In genomic region chr2:14673351-14673875, GRCh38 we compare ENCODE assay signal across 29 cellular contexts. TPM values are rescaled to one million over a fixed set of nuclear protein-coding genes. Genes with fewer than 3 reads are reported as not detected.
DNase-seq lines count a peak whose midpoint lies in the region; ATAC-seq, FAIRE-seq and TF ChIP-seq lines count a peak whose summit lies in the region.
"Had no signal": no experiment of that assay in that cellular context is flagged by ENCODE, and none has a peak within 500 bp of the region (broad histone marks: within the 10 kb centered on the region; RNA-seq: fewer than 3 reads in every experiment).

No MANE protein-coding gene starts in this region.

- no peaks in the 10 kb centered on the region for H3K27me3 ChIP-seq in bronchial epithelial cell (ENCODE audit: control insufficient read depth, insufficient read depth, low read length)
- H3K27me3 ChIP-seq: BE2C, sigmoid colon, stomach had no signal

- H3K4me3 ChIP-seq in bronchial epithelial cell (ENCODE audit: low read depth, low read length) = no peak overlapping the region
- H3K4me3 ChIP-seq: sigmoid colon, stomach had no signal

- FAIRE-seq in bronchial epithelial cell (lab: Jason Lieb, UNC) (peak; percentile 58), urothelium cell line (lab: Jason Lieb, UNC) (no peak)
- FAIRE-seq: G401.6, GM18507, H1, HepG2, keratinocyte had no signal

- ATAC-seq in GM19035 (IDR thresholded peaks at IDR 0.05; ENCODE audit: unreplicated experiment) = no peak
- ATAC-seq: activated CD8-positive, alpha-beta memory T cell treated with anti-CD3 and anti-CD28 coated beads, Interleukin-2, amount 10 ng/mL, durations not matched to agents 7 days and 5 days; HepG2 had no signal

- H3K36me3 ChIP-seq in bronchial epithelial cell (ENCODE audit: control insufficient read depth, insufficient read depth, low read length) = no peaks in the 10 kb centered on the region
- H3K36me3 ChIP-seq: BE2C, sigmoid colon, stomach had no signal

- POLR2A ChIA-PET in RWPE1 (lab: Yijun Ruan, JAX; ENCODE audit: low non-redundant PET) = no interaction called here

- no peak for TF ChIP-seq CTCF in bronchial epithelial cell (IDR thresholded peaks at IDR 0.05; ENCODE audit: insufficient read depth, low read length, severe bottlenecking)
- no peak for TF ChIP-seq CTCF in RWPE1 (conservative IDR thresholded peaks at IDR 0.05; ENCODE audit: low read depth)

- no peak overlapping the region for H3K27ac ChIP-seq in RWPE1
- H3K27ac ChIP-seq: 22Rv1, HL-60, sigmoid colon, stomach had no signal

- CTCF ChIA-PET in RWPE1 (lab: Yijun Ruan, JAX) = interaction anchor here (0.6 kb wide), 1 partner anchor 1356 kb away, joined by 5 read pairs; no protein-coding TSS in a partner anchor

- peak; percentile 13 for DNase-seq in NCI-H82 (lab: John Stamatoyannopoulos, UW)
- DNase-seq in NCI-H82 treated with DMSO at 0.1 percent for 48 hours (lab: John Stamatoyannopoulos, UW; ENCODE audit: unreplicated experiment) = no peak
- no peak for DNase-seq in bronchial epithelial cell (ENCODE audit: low read depth)
- peak; percentile 37 for DNase-seq in medulla oblongata (ENCODE audit: extremely low spot score)
- peak; percentile 7 for DNase-seq in urothelium cell line (ENCODE audit: low spot score)
- DNase-seq in stimulated activated CD4-positive, alpha-beta T cell treated with anti-CD3 and anti-CD28 coated beads, Interleukin-4, amount 100 ng/mL, for 1 hour = no peak
- no peak for DNase-seq in RWPE1 (ENCODE audit: low spot score)
- DNase-seq: activated CD4-positive, alpha-beta T cell treated with anti-CD3 and anti-CD28 coated beads for 48 hours; activated CD8-positive, alpha-beta memory T cell treated with anti-CD3 and anti-CD28 coated beads, Interleukin-2, amount 10 ng/mL, durations not matched to agents 7 days and 5 days; activated naive CD4-positive, alpha-beta T cell treated with anti-CD3 and anti-CD28 coated beads, Interleukin-2, amount 10 ng/mL, durations not matched to agents 7 days and 5 days; BE2C; foreskin melanocyte; NCI-H1048; NCI-H187; nephron progenitor cell; sigmoid colon; SK-N-SH; stimulated activated CD8-positive, alpha-beta memory T cell treated with anti-CD3 and anti-CD28 coated beads, Interleukin-4, amount 100 ng/mL, for 48 hours; stomach; T-helper 2 cell; trophoblast cell had no signal

RNA-seq across cellular contexts. Expression of gene LRATD1, which starts 40.9 kb away (rescaled TPM):
- 23.2 and 27.8 TPM in 2 replicates for total RNA-seq in bronchial epithelial cell
- total RNA-seq: activated CD8-positive, alpha-beta memory T cell treated with anti-CD3 and anti-CD28 coated beads, Interleukin-2, amount 10 ng/mL, durations not matched to agents 7 days and 5 days; HepG2 had no signal

Comparison
In these comparisons a context has a peak if more than half of its experiments do, and no peak if none do; other contexts are left out.
1. DNase-seq: peak in NCI-H82 (single experiment), medulla oblongata (single experiment) and urothelium cell line (single experiment); none in NCI-H82 treated with DMSO at 0.1 percent for 48 hours (single experiment), bronchial epithelial cell (single experiment), stimulated activated CD4-positive, alpha-beta T cell treated with anti-CD3 and anti-CD28 coated beads, Interleukin-4, amount 100 ng/mL, for 1 hour (single experiment) and RWPE1 (single experiment).